19 cellular contexts compared by ENCODE assay signal in the genomic region with DNA sequence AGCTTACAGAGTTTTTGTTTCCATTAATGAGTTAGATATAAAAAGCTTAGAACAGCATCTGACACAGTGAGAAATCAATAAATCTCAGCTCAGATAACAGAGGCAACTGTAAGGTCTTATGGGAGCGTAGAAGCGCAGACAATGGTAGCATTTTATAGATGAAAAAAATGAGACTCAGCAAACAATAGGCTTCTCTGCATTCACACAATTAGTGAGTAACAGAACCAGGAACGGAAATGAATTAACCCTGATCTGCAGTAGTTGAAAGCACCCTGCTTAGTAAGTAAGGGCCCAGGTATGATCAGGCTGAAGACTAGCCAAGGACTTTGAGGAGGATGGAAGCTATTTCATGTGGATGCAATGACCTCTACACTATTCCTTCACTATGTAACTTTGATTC.
DNase-seq lines count a peak whose midpoint lies in the region; ATAC-seq and TF ChIP-seq lines count a peak whose summit lies in the region.
"Had no signal": no experiment of that assay in that cellular context is flagged by ENCODE, and none has a peak within 500 bp of the region (broad histone marks: within the 10 kb centered on the region; RNA-seq: fewer than 3 reads in every experiment).

No MANE protein-coding gene starts in this region.

- no peaks in the 10 kb centered on the region for H3K9me3 Mint-ChIP-seq in nephron
- H3K9me3 Mint-ChIP-seq in activated T-helper 1 cell treated with anti-CD3 and anti-CD28 coated beads, Interleukin-12 subunit alpha, Interleukin-12 subunit beta, Interleukin-2, Interleukin-4 antibody, amounts not matched to agents 30 ng/mL and 10 ng/mL and 1 ng/mL, durations not matched to agents 14 hours and 24 hours and 36 hours = no peaks in the 10 kb centered on the region
- H3K9me3 Mint-ChIP-seq: activated CD4-positive, alpha-beta memory T cell treated with anti-CD3 and anti-CD28 coated beads, Interleukin-2, amount 10 ng/mL, durations not matched to agents 7 days and 5 days had no signal

- DNase-seq in DMS153 treated with DMSO at 0.1 percent for 48 hours (lab: John Stamatoyannopoulos, UW; ENCODE audit: unreplicated experiment) (peak; percentile 58), NCI-H146 treated with DMSO at 0.1 percent for 48 hours (lab: John Stamatoyannopoulos, UW; ENCODE audit: unreplicated experiment) (peak; percentile 99), body of pancreas (no peak), mucosa of descending colon (no peak), GM10248 (ENCODE audit: extremely low spot score) (no peak), NCI-H1092 (lab: John Stamatoyannopoulos, UW) (no peak)
- DNase-seq in activated T-helper 1 cell treated with anti-CD3 and anti-CD28 coated beads, Interleukin-12 subunit alpha, Interleukin-12 subunit beta, Interleukin-2, Interleukin-4 antibody, amounts not matched to agents 30 ng/mL and 10 ng/mL and 1 ng/mL, durations not matched to agents 14 hours and 24 hours and 36 hours (ENCODE audit: low spot score) = no peak
- DNase-seq: activated CD4-positive, alpha-beta memory T cell treated with anti-CD3 and anti-CD28 coated beads, Interleukin-2, amount 10 ng/mL, durations not matched to agents 7 days and 5 days; activated effector memory CD4-positive, alpha-beta T cell treated with anti-CD3 and anti-CD28 coated beads, Interleukin-2, amount 50 U/mL, for 16 hours; H7; KBM-7; left cardiac atrium; mesendoderm; natural killer cell; posterior cingulate gyrus; testis; uterus had no signal

- ATAC-seq in body of pancreas (peak; percentile 78), mucosa of descending colon (no peak)
- ATAC-seq: left cardiac atrium, natural killer cell, Right ventricle myocardium inferior had no signal

- no peak for TF ChIP-seq POLR2A in body of pancreas (IDR thresholded peaks at IDR 0.05)

- H3K27me3 Mint-ChIP-seq in nephron (ENCODE audit: low read depth) = no peaks in the 10 kb centered on the region
- no peaks in the 10 kb centered on the region for H3K27me3 Mint-ChIP-seq in activated T-helper 1 cell treated with anti-CD3 and anti-CD28 coated beads, Interleukin-12 subunit alpha, Interleukin-12 subunit beta, Interleukin-2, Interleukin-4 antibody, amounts not matched to agents 30 ng/mL and 10 ng/mL and 1 ng/mL, durations not matched to agents 14 hours and 24 hours and 36 hours (ENCODE audit: insufficient read depth)
- H3K27me3 Mint-ChIP-seq: activated CD4-positive, alpha-beta memory T cell treated with anti-CD3 and anti-CD28 coated beads, Interleukin-2, amount 10 ng/mL, durations not matched to agents 7 days and 5 days had no signal

- H3K4me3 ChIP-seq in body of pancreas (no peak overlapping the region), mucosa of descending colon (no peak overlapping the region)
- H3K4me3 ChIP-seq: testis, uterus had no signal

- no peak overlapping the region for H3K27ac ChIP-seq in body of pancreas
- H3K27ac ChIP-seq: testis, uterus had no signal

- H3K4me3 Mint-ChIP-seq in nephron = no peak overlapping the region
- no peak overlapping the region for H3K4me3 Mint-ChIP-seq in activated T-helper 1 cell treated with anti-CD3 and anti-CD28 coated beads, Interleukin-12 subunit alpha, Interleukin-12 subunit beta, Interleukin-2, Interleukin-4 antibody, amounts not matched to agents 30 ng/mL and 10 ng/mL and 1 ng/mL, durations not matched to agents 14 hours and 24 hours and 36 hours
- H3K4me3 Mint-ChIP-seq: activated CD4-positive, alpha-beta memory T cell treated with anti-CD3 and anti-CD28 coated beads, Interleukin-2, amount 10 ng/mL, durations not matched to agents 7 days and 5 days; natural killer cell had no signal

- H3K4me1 ChIP-seq in body of pancreas (peaks cover 9% of the 10 kb centered on the region), mucosa of descending colon (ENCODE audit: low read depth) (no peaks in the 10 kb centered on the region)
- H3K4me1 ChIP-seq: testis, uterus had no signal

- CTCF ChIA-PET in GM10248 (lab: Yijun Ruan, JAX) = interaction anchor here (1.6 kb wide), 1 partner anchor 17 kb away, joined by 3 read pairs; no protein-coding TSS in a partner anchor

- peak overlapping the region; percentile 10 to 60 (median 53) for H3K27ac Mint-ChIP-seq in nephron
- H3K27ac Mint-ChIP-seq in activated T-helper 1 cell treated with anti-CD3 and anti-CD28 coated beads, Interleukin-12 subunit alpha, Interleukin-12 subunit beta, Interleukin-2, Interleukin-4 antibody, amounts not matched to agents 30 ng/mL and 10 ng/mL and 1 ng/mL, durations not matched to agents 14 hours and 24 hours and 36 hours = no peak overlapping the region
- H3K27ac Mint-ChIP-seq: activated CD4-positive, alpha-beta memory T cell treated with anti-CD3 and anti-CD28 coated beads, Interleukin-2, amount 10 ng/mL, durations not matched to agents 7 days and 5 days; natural killer cell had no signal

- H3K27me3 ChIP-seq in body of pancreas = no peaks in the 10 kb centered on the region
- H3K27me3 ChIP-seq: testis, uterus had no signal

- H3K36me3 ChIP-seq in body of pancreas (replicated peaks in 1 of 2; ENCODE audit: insufficient read depth in 1 of 2, low read depth in 2 of 2) = no peaks in the 10 kb centered on the region
- no peaks in the 10 kb centered on the region for H3K36me3 ChIP-seq in mucosa of descending colon (ENCODE audit: low read depth)
- H3K36me3 ChIP-seq: uterus had no signal

- POLR2A ChIA-PET in GM10248 (lab: Yijun Ruan, JAX) = no interaction called here

- H3K36me3 Mint-ChIP-seq in nephron (ENCODE audit: low read depth) = no peaks in the 10 kb centered on the region
- H3K36me3 Mint-ChIP-seq in activated T-helper 1 cell treated with anti-CD3 and anti-CD28 coated beads, Interleukin-12 subunit alpha, Interleukin-12 subunit beta, Interleukin-2, Interleukin-4 antibody, amounts not matched to agents 30 ng/mL and 10 ng/mL and 1 ng/mL, durations not matched to agents 14 hours and 24 hours and 36 hours (ENCODE audit: low read depth) = no peaks in the 10 kb centered on the region
- H3K36me3 Mint-ChIP-seq: natural killer cell had no signal

- intact Hi-C loops in body of pancreas (cut with DNase I) (no loop called here), mucosa of descending colon (cut with DNase I, micrococcal nuclease) (no loop called here)
- intact Hi-C loops in activated T-helper 1 cell treated with anti-CD3 and anti-CD28 coated beads, Interleukin-12 subunit alpha, Interleukin-12 subunit beta, Interleukin-2, Interleukin-4 antibody, amounts not matched to agents 30 ng/mL and 10 ng/mL and 1 ng/mL, durations not matched to agents 14 hours and 24 hours and 36 hours (cut with micrococcal nuclease) = no loop called here

- 23 to 24% methylated on average over 3 of the region's 3 CpGs for WGBS in body of pancreas, 2 donors

- H3K4me1 Mint-ChIP-seq in nephron = peaks cover 33% of the 10 kb centered on the region
- H3K4me1 Mint-ChIP-seq in activated T-helper 1 cell treated with anti-CD3 and anti-CD28 coated beads, Interleukin-12 subunit alpha, Interleukin-12 subunit beta, Interleukin-2, Interleukin-4 antibody, amounts not matched to agents 30 ng/mL and 10 ng/mL and 1 ng/mL, durations not matched to agents 14 hours and 24 hours and 36 hours (ENCODE audit: low read depth) = no peaks in the 10 kb centered on the region
- H3K4me1 Mint-ChIP-seq: activated CD4-positive, alpha-beta memory T cell treated with anti-CD3 and anti-CD28 coated beads, Interleukin-2, amount 10 ng/mL, durations not matched to agents 7 days and 5 days; natural killer cell had no signal

- TF ChIP-seq CTCF in body of pancreas (IDR thresholded peaks at IDR 0.05) = no peak
- no peak for TF ChIP-seq CTCF in nephron (IDR thresholded peaks at IDR 0.05; ENCODE audit: unreplicated experiment in 3 of 3)
- no peak for TF ChIP-seq CTCF in mucosa of descending colon (IDR thresholded peaks at IDR 0.05)
- TF ChIP-seq CTCF in GM10248 (IDR thresholded peaks at IDR 0.05; ENCODE audit: control extremely low read depth, extremely low read depth, low read depth, missing control alignments) = no peak

- H3K9me3 ChIP-seq in body of pancreas = no peaks in the 10 kb centered on the region
- no peaks in the 10 kb centered on the region for H3K9me3 ChIP-seq in mucosa of descending colon
- H3K9me3 ChIP-seq: testis, uterus had no signal

Comparison
In these comparisons a context has a peak if more than half of its experiments do, and no peak if none do; other contexts are left out.
1. DNase-seq: peak in DMS153 treated with DMSO at 0.1 percent for 48 hours (single experiment) and NCI-H146 treated with DMSO at 0.1 percent for 48 hours (single experiment); none in body of pancreas (0 of 4), mucosa of descending colon (0 of 3), activated T-helper 1 cell treated with anti-CD3 and anti-CD28 coated beads, Interleukin-12 subunit alpha, Interleukin-12 subunit beta, Interleukin-2, Interleukin-4 antibody, amounts not matched to agents 30 ng/mL and 10 ng/mL and 1 ng/mL, durations not matched to agents 14 hours and 24 hours and 36 hours (single experiment), GM10248 (single experiment) and NCI-H1092 (single experiment).